1 cellular context compared by ENCODE assay signal in the genomic region with DNA sequence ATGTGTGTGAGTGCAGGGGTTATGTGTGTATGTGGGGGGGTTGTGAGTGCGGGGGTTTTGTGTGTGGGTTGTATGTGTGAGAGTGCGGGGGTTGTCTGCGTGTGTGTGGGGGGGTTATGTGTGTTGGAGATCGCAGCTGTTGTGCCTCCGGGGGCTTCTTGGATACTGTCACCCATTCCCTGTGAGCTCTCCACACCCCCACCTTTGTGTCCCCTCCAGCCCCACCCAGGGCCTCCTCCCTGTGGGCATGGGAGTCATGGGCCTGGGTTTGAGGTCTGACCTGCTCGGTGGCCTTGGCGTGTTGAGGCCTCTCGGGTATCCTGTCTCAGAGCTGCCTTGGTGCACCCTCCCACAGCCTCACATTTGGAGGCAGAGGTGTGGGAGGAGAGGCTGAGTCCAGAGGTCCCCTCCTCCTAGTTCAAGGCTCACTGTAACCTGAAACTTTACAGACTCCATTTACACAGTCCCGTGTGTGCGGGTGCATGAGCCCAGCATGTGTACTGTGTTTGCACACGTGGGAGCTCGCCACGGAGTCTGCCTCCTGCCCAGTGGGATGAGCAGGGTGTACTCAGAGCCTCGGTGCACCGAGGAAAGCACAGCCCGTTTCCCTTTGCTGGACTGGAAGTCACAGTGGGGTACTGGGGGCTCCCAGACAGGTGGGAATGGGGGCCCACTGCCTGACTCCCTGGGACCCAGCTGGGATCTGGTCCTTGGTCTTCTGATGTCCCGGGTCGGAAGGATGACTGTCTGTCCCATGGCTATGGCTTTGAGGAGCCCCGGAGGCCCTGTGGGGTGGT.
TF ChIP-seq lines count a peak whose summit lies in the region.

No MANE protein-coding gene starts in this region.

TF ChIP-seq in HepG2, 621 proteins besides CTCF, POLR2A, EP300 and RAD21 (continued from another document and continues in another):
- no peak for TF ChIP-seq ZNF768 (CRISPR knock-in tag; IDR thresholded peaks at IDR 0.05)
- TF ChIP-seq SNAPC5 (CRISPR knock-in tag; IDR thresholded peaks at IDR 0.05; ENCODE audit: borderline replicate concordance) = no peak
- TF ChIP-seq SUZ12 (IDR thresholded peaks at IDR 0.05; ENCODE audit: low read depth, low read length) = no peak
- TF ChIP-seq PAF1 (CRISPR knock-in tag; IDR thresholded peaks at IDR 0.05) = no peak
- no peak for TF ChIP-seq EEA1 (CRISPR knock-in tag; IDR thresholded peaks at IDR 0.05; ENCODE audit: borderline replicate concordance)
- TF ChIP-seq SKI (IDR thresholded peaks at IDR 0.05; ENCODE audit: partially characterized antibody) = peak; percentile 21
- no peak for TF ChIP-seq GPN1 (CRISPR knock-in tag; IDR thresholded peaks at IDR 0.05; ENCODE audit: borderline replicate concordance)
- no peak for TF ChIP-seq ZNF24 (IDR thresholded peaks at IDR 0.05)
- no peak for TF ChIP-seq ZNF572 (CRISPR knock-in tag; IDR thresholded peaks at IDR 0.05)
- no peak for TF ChIP-seq TFDP1 (CRISPR knock-in tag; IDR thresholded peaks at IDR 0.05; ENCODE audit: borderline replicate concordance)
- no peak for TF ChIP-seq ZNF652 (CRISPR knock-in tag; IDR thresholded peaks at IDR 0.05; ENCODE audit: borderline replicate concordance, low read depth)
- peak; percentile 74 for TF ChIP-seq BCL3 (CRISPR knock-in tag; IDR thresholded peaks at IDR 0.05)
- TF ChIP-seq NKX3-1 (CRISPR knock-in tag; IDR thresholded peaks at IDR 0.05) = no peak
- TF ChIP-seq MTERF4 (CRISPR knock-in tag; IDR thresholded peaks at IDR 0.05) = no peak
- TF ChIP-seq CENPX (CRISPR knock-in tag; IDR thresholded peaks at IDR 0.05) = no peak
- 0 out of 2 replicates have a peak, but pooled peaks have one; percentile 36 for TF ChIP-seq GZF1 (CRISPR knock-in tag; IDR thresholded peaks at IDR 0.05)
- TF ChIP-seq HOXA3 (CRISPR knock-in tag; IDR thresholded peaks at IDR 0.05) = peak; percentile 84
- no peak for TF ChIP-seq ZNF552 (CRISPR knock-in tag; IDR thresholded peaks at IDR 0.05; ENCODE audit: borderline replicate concordance)
- no peak for TF ChIP-seq ZNF30 (CRISPR knock-in tag; IDR thresholded peaks at IDR 0.05)
- TF ChIP-seq FOXA3 (CRISPR knock-in tag; IDR thresholded peaks at IDR 0.05) = peak; percentile 75
- TF ChIP-seq, protein P1, sequence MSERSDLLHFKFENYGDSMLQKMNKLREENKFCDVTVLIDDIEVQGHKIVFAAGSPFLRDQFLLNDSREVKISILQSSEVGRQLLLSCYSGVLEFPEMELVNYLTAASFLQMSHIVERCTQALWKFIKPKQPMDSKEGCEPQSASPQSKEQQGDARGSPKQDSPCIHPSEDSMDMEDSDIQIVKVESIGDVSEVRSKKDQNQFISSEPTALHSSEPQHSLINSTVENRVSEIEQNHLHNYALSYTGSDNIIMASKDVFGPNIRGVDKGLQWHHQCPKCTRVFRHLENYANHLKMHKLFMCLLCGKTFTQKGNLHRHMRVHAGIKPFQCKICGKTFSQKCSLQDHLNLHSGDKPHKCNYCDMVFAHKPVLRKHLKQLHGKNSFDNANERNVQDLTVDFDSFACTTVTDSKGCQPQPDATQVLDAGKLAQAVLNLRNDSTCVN (CRISPR knock-in tag; IDR thresholded peaks at IDR 0.05; ENCODE audit: borderline replicate concordance) = no peak
- TF ChIP-seq NAIF1 (CRISPR knock-in tag; IDR thresholded peaks at IDR 0.05; ENCODE audit: borderline replicate concordance) = no peak
- TF ChIP-seq ZNF281 (CRISPR knock-in tag; IDR thresholded peaks at IDR 0.05; ENCODE audit: borderline replicate concordance) = peak; percentile 44; the same call in 1 of the 2 replicates
- TF ChIP-seq TAF1 (CRISPR knock-in tag; IDR thresholded peaks at IDR 0.05) = no peak
- TF ChIP-seq, protein P2, sequence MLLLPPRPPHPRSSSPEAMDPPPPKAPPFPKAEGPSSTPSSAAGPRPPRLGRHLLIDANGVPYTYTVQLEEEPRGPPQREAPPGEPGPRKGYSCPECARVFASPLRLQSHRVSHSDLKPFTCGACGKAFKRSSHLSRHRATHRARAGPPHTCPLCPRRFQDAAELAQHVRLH (CRISPR knock-in tag; IDR thresholded peaks at IDR 0.05; ENCODE audit: borderline replicate concordance, low read depth) = no peak
- TF ChIP-seq ZKSCAN8 (CRISPR knock-in tag; IDR thresholded peaks at IDR 0.05; ENCODE audit: borderline replicate concordance) = no peak
- no peak for TF ChIP-seq TRIM24 (CRISPR knock-in tag; IDR thresholded peaks at IDR 0.05)
- no peak for TF ChIP-seq ELK4 (CRISPR knock-in tag; IDR thresholded peaks at IDR 0.05; ENCODE audit: borderline replicate concordance)
- TF ChIP-seq RBFOX2 (IDR thresholded peaks at IDR 0.05; ENCODE audit: low read depth, low read length) = no peak
- no peak for TF ChIP-seq ZNF251 (CRISPR knock-in tag; IDR thresholded peaks at IDR 0.05)
- TF ChIP-seq, protein P3, sequence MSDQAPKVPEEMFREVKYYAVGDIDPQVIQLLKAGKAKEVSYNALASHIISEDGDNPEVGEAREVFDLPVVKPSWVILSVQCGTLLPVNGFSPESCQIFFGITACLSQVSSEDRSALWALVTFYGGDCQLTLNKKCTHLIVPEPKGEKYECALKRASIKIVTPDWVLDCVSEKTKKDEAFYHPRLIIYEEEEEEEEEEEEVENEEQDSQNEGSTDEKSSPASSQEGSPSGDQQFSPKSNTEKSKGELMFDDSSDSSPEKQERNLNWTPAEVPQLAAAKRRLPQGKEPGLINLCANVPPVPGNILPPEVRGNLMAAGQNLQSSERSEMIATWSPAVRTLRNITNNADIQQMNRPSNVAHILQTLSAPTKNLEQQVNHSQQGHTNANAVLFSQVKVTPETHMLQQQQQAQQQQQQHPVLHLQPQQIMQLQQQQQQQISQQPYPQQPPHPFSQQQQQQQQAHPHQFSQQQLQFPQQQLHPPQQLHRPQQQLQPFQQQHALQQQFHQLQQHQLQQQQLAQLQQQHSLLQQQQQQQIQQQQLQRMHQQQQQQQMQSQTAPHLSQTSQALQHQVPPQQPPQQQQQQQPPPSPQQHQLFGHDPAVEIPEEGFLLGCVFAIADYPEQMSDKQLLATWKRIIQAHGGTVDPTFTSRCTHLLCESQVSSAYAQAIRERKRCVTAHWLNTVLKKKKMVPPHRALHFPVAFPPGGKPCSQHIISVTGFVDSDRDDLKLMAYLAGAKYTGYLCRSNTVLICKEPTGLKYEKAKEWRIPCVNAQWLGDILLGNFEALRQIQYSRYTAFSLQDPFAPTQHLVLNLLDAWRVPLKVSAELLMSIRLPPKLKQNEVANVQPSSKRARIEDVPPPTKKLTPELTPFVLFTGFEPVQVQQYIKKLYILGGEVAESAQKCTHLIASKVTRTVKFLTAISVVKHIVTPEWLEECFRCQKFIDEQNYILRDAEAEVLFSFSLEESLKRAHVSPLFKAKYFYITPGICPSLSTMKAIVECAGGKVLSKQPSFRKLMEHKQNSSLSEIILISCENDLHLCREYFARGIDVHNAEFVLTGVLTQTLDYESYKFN (CRISPR knock-in tag; conservative IDR thresholded peaks at IDR 0.05) = peak; percentile 72
- no peak for TF ChIP-seq HNRNPH1 (optimal IDR thresholded peaks at IDR 0.05; ENCODE audit: low read depth, low read length)
- TF ChIP-seq ZNF7 (CRISPR knock-in tag; IDR thresholded peaks at IDR 0.05) = no peak
- TF ChIP-seq, protein P4, sequence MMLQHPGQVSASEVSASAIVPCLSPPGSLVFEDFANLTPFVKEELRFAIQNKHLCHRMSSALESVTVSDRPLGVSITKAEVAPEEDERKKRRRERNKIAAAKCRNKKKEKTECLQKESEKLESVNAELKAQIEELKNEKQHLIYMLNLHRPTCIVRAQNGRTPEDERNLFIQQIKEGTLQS (CRISPR knock-in tag; IDR thresholded peaks at IDR 0.05) = no peak
- TF ChIP-seq, protein P5, sequence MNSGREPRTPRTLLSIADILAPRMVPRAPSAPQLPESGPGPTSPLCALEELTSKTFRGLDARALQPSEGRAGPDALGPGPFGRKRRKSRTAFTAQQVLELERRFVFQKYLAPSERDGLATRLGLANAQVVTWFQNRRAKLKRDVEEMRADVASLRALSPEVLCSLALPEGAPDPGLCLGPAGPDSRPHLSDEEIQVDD (CRISPR knock-in tag; IDR thresholded peaks at IDR 0.05; ENCODE audit: borderline replicate concordance) = no peak
- TF ChIP-seq ZC3H13 (CRISPR knock-in tag; IDR thresholded peaks at IDR 0.05) = no peak
- TF ChIP-seq, protein P6, sequence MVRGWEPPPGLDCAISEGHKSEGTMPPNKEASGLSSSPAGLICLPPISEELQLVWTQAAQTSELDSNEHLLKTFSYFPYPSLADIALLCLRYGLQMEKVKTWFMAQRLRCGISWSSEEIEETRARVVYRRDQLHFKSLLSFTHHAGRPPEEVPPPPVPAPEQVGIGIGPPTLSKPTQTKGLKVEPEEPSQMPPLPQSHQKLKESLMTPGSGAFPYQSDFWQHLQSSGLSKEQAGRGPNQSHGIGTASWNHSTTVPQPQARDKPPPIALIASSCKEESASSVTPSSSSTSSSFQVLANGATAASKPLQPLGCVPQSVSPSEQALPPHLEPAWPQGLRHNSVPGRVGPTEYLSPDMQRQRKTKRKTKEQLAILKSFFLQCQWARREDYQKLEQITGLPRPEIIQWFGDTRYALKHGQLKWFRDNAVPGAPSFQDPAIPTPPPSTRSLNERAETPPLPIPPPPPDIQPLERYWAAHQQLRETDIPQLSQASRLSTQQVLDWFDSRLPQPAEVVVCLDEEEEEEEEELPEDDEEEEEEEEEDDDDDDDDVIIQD (CRISPR knock-in tag; IDR thresholded peaks at IDR 0.05; ENCODE audit: low read depth) = no peak
- TF ChIP-seq ZNF280D (CRISPR knock-in tag; IDR thresholded peaks at IDR 0.05) = peak; percentile 89
- peak; percentile 55; the same call in 1 of the 2 replicates for TF ChIP-seq DMAP1 (CRISPR knock-in tag; IDR thresholded peaks at IDR 0.05)
